ENCODE assay signal across 8 cellular contexts in the genomic region with DNA sequence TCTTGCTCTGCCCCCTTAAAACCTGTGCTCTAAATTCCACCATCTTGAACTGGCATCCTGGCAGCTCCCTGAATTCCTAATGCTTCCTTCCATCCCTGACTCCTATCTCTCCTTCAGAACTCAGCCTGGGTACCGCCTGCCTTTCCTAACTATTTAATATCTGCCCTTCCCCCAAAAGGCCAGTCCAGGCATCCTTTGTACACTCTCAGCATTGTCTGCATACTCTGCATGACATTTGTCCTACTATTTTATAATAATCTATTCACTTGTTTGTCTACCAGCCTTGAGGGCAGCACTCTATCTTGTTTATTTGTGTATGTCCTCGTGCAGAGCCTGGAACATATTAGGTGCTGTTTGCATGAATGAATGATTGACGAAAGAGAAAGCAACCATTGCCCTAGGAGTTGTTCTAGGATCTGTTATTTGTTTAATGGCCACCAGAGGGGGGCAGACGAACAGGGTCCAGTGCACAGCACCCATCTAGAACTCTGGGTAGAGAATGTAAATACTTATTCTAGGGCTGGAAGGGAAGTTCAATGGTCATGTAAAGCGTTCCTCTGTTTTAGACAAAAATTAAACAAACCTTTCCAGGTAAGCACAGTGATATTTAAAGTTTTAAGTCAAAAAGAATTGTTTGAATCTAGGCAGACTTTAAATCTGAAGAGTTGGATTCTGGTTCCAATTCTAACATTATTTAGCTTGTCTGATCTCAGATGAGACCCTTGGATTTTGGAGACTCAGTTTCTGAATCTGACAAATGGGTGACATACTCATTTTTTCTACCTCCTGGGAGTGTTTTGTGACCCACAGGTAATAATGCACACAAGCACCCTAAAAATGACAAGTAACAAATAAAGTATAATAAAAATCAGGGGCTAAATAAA.
A peak's percentile ranks its signal among the peaks of the same experiment; 100 is the strongest.
DNase-seq lines count a peak whose midpoint lies in the region; ATAC-seq and TF ChIP-seq lines count a peak whose summit lies in the region.

No MANE protein-coding gene starts in this region.

- no peaks in the 10 kb centered on the region for H3K9me3 Mint-ChIP-seq in activated T-cell treated with anti-CD3 and anti-CD28 coated beads, Interleukin-2, amount 50 U/mL, for 24 hours
- no peaks in the 10 kb centered on the region for H3K9me3 Mint-ChIP-seq in immature natural killer cell

- peaks cover 3% of the 10 kb centered on the region; the same call in 1 of the 2 replicates for H3F3A ChIP-seq in GM23248 (ENCODE audit: insufficient read depth)

- H3K4me1 ChIP-seq in GM23248 (ENCODE audit: insufficient read depth) (peaks cover 13% of the 10 kb centered on the region), Karpas-422 (ENCODE audit: low read length) (peaks cover 4% of the 10 kb centered on the region; the same call in 1 of the 2 replicates), body of pancreas (peaks cover 5% of the 10 kb centered on the region)

- H3K4me3 ChIP-seq in GM23248, result peak overlapping the region; percentile 50
- H3K4me3 ChIP-seq in Karpas-422 (ENCODE audit: low read length), result peak overlapping the region; percentile 45; the same call in 1 of the 2 replicates
- H3K4me3 ChIP-seq in body of pancreas, result no peak overlapping the region

- peak overlapping the region; percentile 59 for H2AFZ ChIP-seq in GM23248
- peak overlapping the region; percentile 25; the same call in 1 of the 2 replicates for H2AFZ ChIP-seq in Karpas-422 (ENCODE audit: low read length)

- TF ChIP-seq CTCF in body of pancreas (IDR thresholded peaks at IDR 0.05), result peak in 6 of 7 experiments; percentile 56 to 71 (median 69)

- TF ChIP-seq POLR2A in body of pancreas (IDR thresholded peaks at IDR 0.05), result no peak

- peak overlapping the region; percentile 73 for H3K4me2 ChIP-seq in GM23248 (ENCODE audit: unreplicated experiment)
- H3K4me2 ChIP-seq in Karpas-422 (ENCODE audit: low read depth, low read length, poor library complexity, severe bottlenecking), result peak overlapping the region; percentile 61

- in situ Hi-C loops in GM23248 (cut with MboI), result no loop called here

- intact Hi-C loops in body of pancreas (cut with DNase I), result no loop called here

- no peaks in the 10 kb centered on the region for H3K9me2 ChIP-seq in GM23248 (ENCODE audit: insufficient read depth)
- no peaks in the 10 kb centered on the region for H3K9me2 ChIP-seq in Karpas-422 (replicated peaks; ENCODE audit: insufficient read depth, low read length)

- H3K9ac ChIP-seq in GM23248 (peak overlapping the region; percentile 38), Karpas-422 (ENCODE audit: low read length) (peak overlapping the region; percentile 30)

- H3K9me3 ChIP-seq in GM23248 (ENCODE audit: low read depth) (no peaks in the 10 kb centered on the region), Karpas-422 (ENCODE audit: low read length) (no peaks in the 10 kb centered on the region), body of pancreas (no peaks in the 10 kb centered on the region)

- H3K4me1 Mint-ChIP-seq in activated T-cell treated with anti-CD3 and anti-CD28 coated beads, Interleukin-2, amount 50 U/mL, for 24 hours (ENCODE audit: low read depth), result peaks cover 11% of the 10 kb centered on the region
- H3K4me1 Mint-ChIP-seq in immature natural killer cell, result peaks cover 3 to 5% of the 10 kb centered on the region in 2 donors

- no peaks in the 10 kb centered on the region for H4K20me1 ChIP-seq in GM23248 (ENCODE audit: insufficient read depth)
- no peaks in the 10 kb centered on the region for H4K20me1 ChIP-seq in Karpas-422 (ENCODE audit: insufficient read depth, low read depth, low read length)

- H3K27ac Mint-ChIP-seq in activated T-cell treated with anti-CD3 and anti-CD28 coated beads, Interleukin-2, amount 50 U/mL, for 24 hours, result no peak overlapping the region
- H3K27ac Mint-ChIP-seq in immature natural killer cell, result no peak overlapping the region

- peaks cover under 1% of the 10 kb centered on the region for H3K27me3 Mint-ChIP-seq in activated T-cell treated with anti-CD3 and anti-CD28 coated beads, Interleukin-2, amount 50 U/mL, for 24 hours
- H3K27me3 Mint-ChIP-seq in immature natural killer cell (ENCODE audit: low read depth in 3 of 3), result peaks cover 2 to 4% (median 3%) of the 10 kb centered on the region in 3 donors

- H3K27ac ChIP-seq in GM23248 (no peak overlapping the region), Karpas-422 (ENCODE audit: low read length) (no peak overlapping the region), body of pancreas (no peak overlapping the region)

- H3K36me3 ChIP-seq in GM23248 (ENCODE audit: low read depth) (no peaks in the 10 kb centered on the region), Karpas-422 (ENCODE audit: insufficient read depth, low read length) (no peaks in the 10 kb centered on the region), body of pancreas (replicated peaks in 1 of 2; ENCODE audit: insufficient read depth in 1 of 2, low read depth in 2 of 2) (no peaks in the 10 kb centered on the region)

- H3K36me3 Mint-ChIP-seq in activated T-cell treated with anti-CD3 and anti-CD28 coated beads, Interleukin-2, amount 50 U/mL, for 24 hours (ENCODE audit: low read depth), result no peaks in the 10 kb centered on the region
- no peaks in the 10 kb centered on the region for H3K36me3 Mint-ChIP-seq in immature natural killer cell

- H3K79me2 ChIP-seq in GM23248 (ENCODE audit: insufficient read depth) (no peaks in the 10 kb centered on the region), Karpas-422 (ENCODE audit: low read length) (no peaks in the 10 kb centered on the region)

- DNase-seq in activated T-cell treated with anti-CD3 and anti-CD28 coated beads for 1 hour (ENCODE audit: low read depth), result peak; percentile 12
- DNase-seq in activated T-cell treated with anti-CD3 and anti-CD28 coated beads, Interleukin-2, amount 50 U/mL, for 24 hours, result no peak
- DNase-seq in GM23248, result peak; percentile 86
- DNase-seq in Karpas-422, result peak; percentile 89
- peak; percentile 66 for DNase-seq in SK-N-DZ (ENCODE audit: low spot score)
- DNase-seq in body of pancreas, result peak; percentile 39 to 64 (median 48)
- peak; percentile 22 to 45 (median 41) for DNase-seq in immature natural killer cell
- DNase-seq in stimulated activated CD4-positive, alpha-beta T cell treated with anti-CD3 and anti-CD28 coated beads, Interleukin-1b, Interleukin-23, amount 100 ng/mL, for 24 hours (ENCODE audit: low read depth in 4 of 4, low spot score in 1 of 4), result peak in 3 of 4 experiments; percentile 5 to 14 (median 13)

- peak; percentile 87 for ATAC-seq in body of pancreas

- H3K4me3 Mint-ChIP-seq in activated T-cell treated with anti-CD3 and anti-CD28 coated beads, Interleukin-2, amount 50 U/mL, for 24 hours, result no peak overlapping the region
- peak overlapping the region in 2 of 5 donors; percentile 51 to 74 for H3K4me3 Mint-ChIP-seq in immature natural killer cell

- 1 to 2% methylated on average over 5 of the region's 5 CpGs for WGBS in GM23248 (ENCODE audit: low coverage in 1 of 2, low lambda C conversion rate in 2 of 2, missing lambda C conversion rate in 2 of 2), 2 experiments
- 7 to 12% methylated on average over 5 of the region's 5 CpGs for WGBS in body of pancreas, 2 donors

- H3K27me3 ChIP-seq in GM23248 (replicated peaks; ENCODE audit: insufficient read depth) (no peaks in the 10 kb centered on the region), Karpas-422 (ENCODE audit: low read length) (no peaks in the 10 kb centered on the region), body of pancreas (no peaks in the 10 kb centered on the region)

Comparison
In these comparisons a context has a peak if more than half of its experiments do, and no peak if none do; other contexts are left out.
1. H3K4me3 ChIP-seq: peak in GM23248 (single experiment) and Karpas-422 (single experiment); none in body of pancreas (0 of 2).